ENCODE assay signal across 20 cellular contexts in the genomic region with DNA sequence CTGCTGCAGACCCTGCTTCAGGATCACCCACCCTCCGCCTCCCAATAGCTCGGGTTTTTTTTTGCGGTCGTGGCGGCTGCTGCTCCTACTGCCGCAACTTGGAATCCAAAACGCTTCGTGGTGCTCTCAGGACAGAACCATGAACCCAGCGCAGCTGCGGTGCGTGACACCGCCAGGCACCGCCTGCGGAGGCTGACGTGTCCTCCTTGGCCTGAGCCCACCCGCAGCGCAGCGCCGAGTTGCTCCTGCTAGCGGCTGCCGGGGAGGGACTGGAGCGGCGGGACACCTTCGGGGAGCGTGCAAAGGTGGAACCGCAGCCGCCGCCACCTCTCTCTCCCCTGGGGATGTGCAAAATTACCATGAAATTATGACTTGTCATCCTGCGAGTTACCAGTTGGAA.
DNase-seq lines count a peak whose midpoint lies in the region; ATAC-seq, FAIRE-seq and TF ChIP-seq lines count a peak whose summit lies in the region.
"Had no signal": no experiment of that assay in that cellular context is flagged by ENCODE, and none has a peak within 500 bp of the region (broad histone marks: within the 10 kb centered on the region; RNA-seq: fewer than 3 reads in every experiment).

No MANE protein-coding gene starts in this region.

- intact Hi-C loops in OCI-LY7 (cut with micrococcal nuclease; ENCODE audit: unreplicated experiment): no loop called here

- H2AFZ ChIP-seq in OCI-LY7 (ENCODE audit: low read length): no peak overlapping the region

- POLR2A ChIA-PET in OCI-LY7 (lab: Charles Lee): no interaction called here

- peak; percentile 96 for FAIRE-seq in urothelium cell line (lab: Jason Lieb, UNC)
- FAIRE-seq: G401.6, GM12891, GM19239 had no signal

- H3K79me2 ChIP-seq in OCI-LY7 (ENCODE audit: insufficient read depth, low read depth, low read length): no peaks in the 10 kb centered on the region

- no peaks in the 10 kb centered on the region for H3K36me3 Mint-ChIP-seq in chondrocyte (ENCODE audit: low read depth)
- H3K36me3 Mint-ChIP-seq: CD8-positive, alpha-beta T cell had no signal

- no peaks in the 10 kb centered on the region for H3K4me1 ChIP-seq in OCI-LY7 (ENCODE audit: insufficient read depth, low read length, poor library complexity, severe bottlenecking)
- H3K4me1 ChIP-seq: BLaER1 treated with 17β-estradiol and CSF1 and Interleukin-3, amounts not matched to agents 10 nM and 100 nM; HAP-1 had no signal

- BruUV-seq in OCI-LY7 (replicated peaks; lab: Mats Ljungman, UMichigan): no TSS peak

- peaks cover 14% of the 10 kb centered on the region for H3K9me3 Mint-ChIP-seq in chondrocyte (ENCODE audit: low read depth)

- no peaks in the 10 kb centered on the region for H4K20me1 ChIP-seq in OCI-LY7 (ENCODE audit: insufficient read depth, low read length)
- H4K20me1 ChIP-seq: BLaER1 treated with 17β-estradiol and CSF1 and Interleukin-3, amounts not matched to agents 10 nM and 100 nM had no signal

- CTCF ChIA-PET in OCI-LY7 (lab: Charles Lee; ENCODE audit: unreplicated experiment): no interaction called here

- H3K4me2 ChIP-seq in OCI-LY7 (ENCODE audit: low read length): no peak overlapping the region
- H3K4me2 ChIP-seq: BLaER1 treated with 17β-estradiol and CSF1 and Interleukin-3, amounts not matched to agents 10 nM and 100 nM had no signal

- H3K27ac ChIP-seq in OCI-LY7 (ENCODE audit: low read depth, low read length, poor library complexity, severe bottlenecking): no peak overlapping the region
- H3K27ac ChIP-seq: BLaER1 treated with 17β-estradiol and CSF1 and Interleukin-3, amounts not matched to agents 10 nM and 100 nM; HL-60 had no signal

- H3K9me3 ChIP-seq in OCI-LY7 (ENCODE audit: low read length): no peaks in the 10 kb centered on the region
- H3K9me3 ChIP-seq: HAP-1 had no signal

- H3K27me3 Mint-ChIP-seq in chondrocyte (ENCODE audit: low read depth): no peaks in the 10 kb centered on the region
- H3K27me3 Mint-ChIP-seq: B cell had no signal

- no peak overlapping the region for H3K4me3 Mint-ChIP-seq in chondrocyte (ENCODE audit: unreplicated experiment)
- H3K4me3 Mint-ChIP-seq: B cell; CD8-positive, alpha-beta T cell had no signal

- TF ChIP-seq CTCF in chondrocyte (IDR thresholded peaks at IDR 0.05) (no peak), OCI-LY7 (conservative IDR thresholded peaks at IDR 0.05; ENCODE audit: low read length) (no peak)

- peak; percentile 1 for DNase-seq in NCI-H82 (lab: John Stamatoyannopoulos, UW)
- DNase-seq in NCI-H82 treated with DMSO at 0.1 percent for 48 hours (lab: John Stamatoyannopoulos, UW; ENCODE audit: unreplicated experiment): no peak
- DNase-seq in NCI-H1930 (lab: John Stamatoyannopoulos, UW): peak; percentile 59 to 82
- peak; percentile 77 for DNase-seq in chondrocyte (ENCODE audit: low spot score)
- peak; percentile 82 for DNase-seq in urothelium cell line (ENCODE audit: low spot score)
- DNase-seq in OCI-LY7 (ENCODE audit: low spot score): no peak
- DNase-seq: Calu3; CD8-positive, alpha-beta T cell; DMS79 treated with DMSO at 0.1 percent for 48 hours; EL; GOT3 had no signal

- no peak overlapping the region for H3K4me3 ChIP-seq in OCI-LY7 (ENCODE audit: low read depth, low read length, poor library complexity, severe bottlenecking)
- H3K4me3 ChIP-seq: BLaER1 treated with 17β-estradiol and CSF1 and Interleukin-3, amounts not matched to agents 10 nM and 100 nM; HAP-1 had no signal

- no peaks in the 10 kb centered on the region for H3K36me3 ChIP-seq in OCI-LY7 (ENCODE audit: insufficient read depth, low read length)
- H3K36me3 ChIP-seq: BLaER1 treated with 17β-estradiol and CSF1 and Interleukin-3, amounts not matched to agents 10 nM and 100 nM; HAP-1 had no signal

- H3K27ac Mint-ChIP-seq in chondrocyte (ENCODE audit: unreplicated experiment): no peak overlapping the region
- H3K27ac Mint-ChIP-seq: B cell; CD8-positive, alpha-beta T cell had no signal

- H3K4me1 Mint-ChIP-seq in chondrocyte (ENCODE audit: low read depth): no peaks in the 10 kb centered on the region
- H3K4me1 Mint-ChIP-seq: B cell had no signal

- no peaks in the 10 kb centered on the region for H3K9me2 ChIP-seq in OCI-LY7 (ENCODE audit: insufficient read depth, low read length)

- ATAC-seq in GM19452 (IDR thresholded peaks at IDR 0.05; ENCODE audit: unreplicated experiment) (no peak), GM19463 (IDR thresholded peaks at IDR 0.05; ENCODE audit: unreplicated experiment) (no peak)
- ATAC-seq: CD8-positive, alpha-beta T cell had no signal

Comparison
In these comparisons a context has a peak if more than half of its experiments do, and no peak if none do; other contexts are left out.
1. DNase-seq: peak in NCI-H82 (single experiment), NCI-H1930 (2 of 2), chondrocyte (single experiment) and urothelium cell line (single experiment); none in NCI-H82 treated with DMSO at 0.1 percent for 48 hours (single experiment) and OCI-LY7 (single experiment).